ENCODE assay signal across 20 cellular contexts in the genomic region with DNA sequence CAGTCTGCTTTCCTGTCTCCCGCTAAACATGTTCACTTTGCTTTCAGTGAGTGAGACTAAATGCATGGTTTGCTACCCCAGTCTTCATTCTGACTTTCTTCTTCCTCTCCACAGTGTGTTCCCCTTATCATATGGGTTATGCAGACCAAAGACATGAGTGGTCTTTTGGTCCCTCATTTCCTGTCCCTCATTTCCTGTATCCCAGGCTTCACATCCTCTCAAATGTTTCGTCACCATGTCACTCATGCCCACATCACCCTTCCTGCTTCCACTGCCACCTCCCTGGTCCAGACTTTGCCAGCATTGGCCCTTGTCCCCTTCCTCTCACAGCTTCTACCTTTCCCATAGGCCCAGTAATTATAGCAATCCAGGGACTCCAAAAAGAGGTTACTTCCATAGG.
"Had no signal": no experiment of that assay in that cellular context is flagged by ENCODE, and none has a peak within 500 bp of the region (broad histone marks: within the 10 kb centered on the region; RNA-seq: fewer than 3 reads in every experiment).

No MANE protein-coding gene starts in this region.

- H3K4me1 ChIP-seq: gastrocnemius medialis, left lung, lower lobe of right lung had no signal

- H3K27me3 ChIP-seq: gastrocnemius medialis, heart right ventricle, left lung had no signal

- H3K36me3 ChIP-seq: gastrocnemius medialis, heart right ventricle, left lung, lower lobe of right lung had no signal

- DNase-seq: effector CD8-positive, alpha-beta T cell; effector memory CD8-positive, alpha-beta T cell; endodermal cell; erythroblast; foreskin fibroblast; foreskin melanocyte; gastrocnemius medialis; glutamatergic neuron; head of caudate nucleus; heart right ventricle; hippocampal formation; left cardiac atrium; left lung; left ventricle myocardium superior; lower lobe of right lung; mesenchymal stem cell; mucosa of descending colon; naive B cell had no signal

- H3K4me3 ChIP-seq: coronary artery, gastrocnemius medialis, heart right ventricle, left lung, lower lobe of right lung, mucosa of descending colon had no signal

- H3K9me3 ChIP-seq: gastrocnemius medialis, heart right ventricle, left lung, lower lobe of right lung, mucosa of descending colon had no signal

- H3K27ac ChIP-seq: coronary artery, epithelial cell of prostate, gastrocnemius medialis, heart right ventricle, left lung, lower lobe of right lung had no signal
